ENCODE assay signal across 11 cellular contexts in the genomic region with DNA sequence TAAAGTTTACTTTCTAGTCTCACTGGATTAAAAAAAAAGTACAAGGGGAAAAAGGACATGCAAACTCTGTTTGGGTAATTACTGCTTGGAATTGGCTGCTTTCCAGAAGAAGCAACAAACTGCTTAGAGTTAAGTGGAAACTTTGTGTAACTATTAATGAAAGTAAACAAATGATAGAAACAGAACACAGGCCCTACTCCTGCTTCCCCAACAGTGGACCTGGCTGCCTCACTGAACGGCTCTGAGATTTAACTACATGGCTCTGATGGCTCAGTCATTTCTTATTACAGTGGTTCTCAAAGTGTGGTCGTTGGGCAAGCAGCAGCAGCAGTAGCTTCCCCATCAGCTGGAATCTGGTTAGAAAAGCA.
A peak's percentile ranks its signal among the peaks of the same experiment; 100 is the strongest.
DNase-seq lines count a peak whose midpoint lies in the region; ATAC-seq and TF ChIP-seq lines count a peak whose summit lies in the region.
"Had no signal": no experiment of that assay in that cellular context is flagged by ENCODE, and none has a peak within 500 bp of the region (broad histone marks: within the 10 kb centered on the region; RNA-seq: fewer than 3 reads in every experiment).

No MANE protein-coding gene starts in this region.

- ATAC-seq in Right ventricle myocardium superior (ENCODE audit: poor library complexity): peak; percentile 66

- no peak overlapping the region for H3K9ac ChIP-seq in colonic mucosa (ENCODE audit: low read depth in 2 of 2, low read length in 2 of 2)
- H3K9ac ChIP-seq: BLaER1 had no signal

- no peaks in the 10 kb centered on the region for H3K27me3 ChIP-seq in left ventricle myocardium inferior (ENCODE audit: low read depth)
- no peaks in the 10 kb centered on the region for H3K27me3 ChIP-seq in colonic mucosa
- H3K27me3 ChIP-seq: BLaER1 had no signal

- H3K27ac ChIP-seq in left ventricle myocardium inferior (replicated peaks) (peak overlapping the region; percentile 51), colonic mucosa (no peak overlapping the region)
- H3K27ac ChIP-seq: BLaER1, SK-N-MC had no signal

- H3K4me3 ChIP-seq in LNCaP clone FGC (ENCODE audit: low read depth, low read length): no peak overlapping the region
- H3K4me3 ChIP-seq in left ventricle myocardium inferior: no peak overlapping the region
- no peak overlapping the region for H3K4me3 ChIP-seq in colonic mucosa
- H3K4me3 ChIP-seq: BLaER1, SK-N-MC had no signal

- H3K36me3 ChIP-seq in left ventricle myocardium inferior (peaks cover 3% of the 10 kb centered on the region), colonic mucosa (no peaks in the 10 kb centered on the region)
- H3K36me3 ChIP-seq: BLaER1 had no signal

- no peak for DNase-seq in Right ventricle myocardium superior
- DNase-seq in cardiac septum (ENCODE audit: low spot score): no peak
- DNase-seq in LNCaP clone FGC (ENCODE audit: low read depth): peak; percentile 78
- no peak for DNase-seq in left ventricle myocardium inferior
- DNase-seq in NCI-H524 treated with DMSO at 0.1 percent for 48 hours (lab: John Stamatoyannopoulos, UW): no peak
- DNase-seq in colonic mucosa: no peak
- DNase-seq in HUDEP-2 (lab: John Stamatoyannopoulos, UW; ENCODE audit: unreplicated experiment in 76 of 76): no peak
- DNase-seq in pons (ENCODE audit: low spot score): no peak
- DNase-seq: stimulated activated naive CD4-positive, alpha-beta T cell treated with Interleukin-2 at 50 U/mL for 16 hours had no signal

- H3K4me1 ChIP-seq in left ventricle myocardium inferior (peaks cover 15% of the 10 kb centered on the region), colonic mucosa (no peaks in the 10 kb centered on the region)
- H3K4me1 ChIP-seq: BLaER1 had no signal

- peaks cover 3% of the 10 kb centered on the region for H3K9me3 ChIP-seq in left ventricle myocardium inferior (replicated peaks)
- H3K9me3 ChIP-seq in colonic mucosa: no peaks in the 10 kb centered on the region

- intact Hi-C loops in Right ventricle myocardium superior (cut with DNase I) (no loop called here), cardiac septum (cut with DNase I) (no loop called here), left ventricle myocardium inferior (cut with micrococcal nuclease) (no loop called here), colonic mucosa (cut with DNase I) (no loop called here)

- TF ChIP-seq CTCF in LNCaP clone FGC (IDR thresholded peaks at IDR 0.05; ENCODE audit: control insufficient read depth, extremely low read depth, insufficient read depth) (no peak), left ventricle myocardium inferior (IDR thresholded peaks at IDR 0.05; ENCODE audit: borderline replicate concordance) (no peak), colonic mucosa (IDR thresholded peaks at IDR 0.05) (no peak)
